1 cellular context compared by ENCODE assay signal in genomic region chr11:65128182-65129145, GRCh38.
TF ChIP-seq lines count a peak whose summit lies in the region.

No MANE protein-coding gene starts in this region.

TF ChIP-seq in endothelial cell of umbilical vein, 7 proteins besides CTCF, POLR2A, EP300 and RAD21:
- TF ChIP-seq FOS (IDR thresholded peaks at IDR 0.05; ENCODE audit: borderline replicate concordance, insufficient read depth, low read length) (no peak), EZH2 (IDR thresholded peaks at IDR 0.05; ENCODE audit: borderline replicate concordance, low read depth, low read length, severe bottlenecking) (no peak), MAX (IDR thresholded peaks at IDR 0.05; ENCODE audit: insufficient read depth, insufficient read length) (no peak), POLR2AphosphoS5 (IDR thresholded peaks at IDR 0.05; ENCODE audit: insufficient read depth, low read depth, low read length) (no peak), GATA2 (IDR thresholded peaks at IDR 0.05; ENCODE audit: insufficient read depth, insufficient read length, low read depth, low read length) (no peak), JUN (IDR thresholded peaks at IDR 0.05; ENCODE audit: borderline replicate concordance, insufficient read depth, insufficient read length, low read depth) (no peak), MYC (IDR thresholded peaks at IDR 0.05; ENCODE audit: low read depth, low read length) (no peak)
